1 cellular context compared by ENCODE assay signal in genomic region chr11:126185200-126186030, GRCh38.
TF ChIP-seq lines count a peak whose summit lies in the region.

No MANE protein-coding gene starts in this region.

TF ChIP-seq in HepG2, 621 proteins besides CTCF, POLR2A, EP300 and RAD21 (continued from another document and continues in another):
- TF ChIP-seq ARID5B (CRISPR knock-in tag; IDR thresholded peaks at IDR 0.05), result no peak
- no peak for TF ChIP-seq ZNF672 (CRISPR knock-in tag; IDR thresholded peaks at IDR 0.05)
- no peak for TF ChIP-seq HBP1 (CRISPR knock-in tag; IDR thresholded peaks at IDR 0.05; ENCODE audit: low read depth)
- no peak for TF ChIP-seq POLR2AphosphoS2 (IDR thresholded peaks at IDR 0.05; ENCODE audit: low read depth, low read length)
- TF ChIP-seq REST (IDR thresholded peaks at IDR 0.05; ENCODE audit: borderline replicate concordance in 1 of 2, low read depth in 1 of 2, low read length in 2 of 2), result no peak
- TF ChIP-seq ZFP62 (CRISPR knock-in tag; IDR thresholded peaks at IDR 0.05), result no peak
- TF ChIP-seq ZNF512 (CRISPR knock-in tag; IDR thresholded peaks at IDR 0.05), result no peak
- no peak for TF ChIP-seq ZBTB25 (CRISPR knock-in tag; IDR thresholded peaks at IDR 0.05)
- TF ChIP-seq GLMP (CRISPR knock-in tag; IDR thresholded peaks at IDR 0.05; ENCODE audit: borderline replicate concordance), result no peak
- TF ChIP-seq SALL1 (CRISPR knock-in tag; IDR thresholded peaks at IDR 0.05), result peak; percentile 52; the same call in 1 of the 2 replicates
- no peak for TF ChIP-seq NR2F1 (CRISPR knock-in tag; IDR thresholded peaks at IDR 0.05)
- TF ChIP-seq CHD2 (IDR thresholded peaks at IDR 0.05; ENCODE audit: low read depth, low read length), result no peak
- TF ChIP-seq RCOR2 (CRISPR knock-in tag; IDR thresholded peaks at IDR 0.05), result 0 out of 2 replicates have a peak, but pooled peaks have one; percentile 23
- no peak for TF ChIP-seq SKI (IDR thresholded peaks at IDR 0.05; ENCODE audit: partially characterized antibody)
- TF ChIP-seq FOXP1 (IDR thresholded peaks at IDR 0.05), result no peak
- TF ChIP-seq FOXP1 (CRISPR knock-in tag; IDR thresholded peaks at IDR 0.05), result no peak
- peak; percentile 73 for TF ChIP-seq PHF21A (CRISPR knock-in tag; IDR thresholded peaks at IDR 0.05)
- no peak for TF ChIP-seq CREM (IDR thresholded peaks at IDR 0.05)
- TF ChIP-seq CREM (CRISPR knock-in tag; IDR thresholded peaks at IDR 0.05), result no peak
- no peak for TF ChIP-seq NPAS2 (CRISPR knock-in tag; IDR thresholded peaks at IDR 0.05; ENCODE audit: borderline replicate concordance)
- TF ChIP-seq SMARCE1 (IDR thresholded peaks at IDR 0.05; ENCODE audit: borderline replicate concordance), result no peak
- TF ChIP-seq ZXDC (CRISPR knock-in tag; IDR thresholded peaks at IDR 0.05), result no peak
- no peak for TF ChIP-seq ZNF691 (CRISPR knock-in tag; IDR thresholded peaks at IDR 0.05; ENCODE audit: borderline replicate concordance, low read depth)
- peak; percentile 60; the same call in 1 of the 2 replicates for TF ChIP-seq FOXP4 (CRISPR knock-in tag; IDR thresholded peaks at IDR 0.05)
- TF ChIP-seq ZMAT3 (CRISPR knock-in tag; conservative IDR thresholded peaks at IDR 0.05), result no peak
- TF ChIP-seq ZNF839 (CRISPR knock-in tag; IDR thresholded peaks at IDR 0.05; ENCODE audit: borderline replicate concordance), result no peak
- TF ChIP-seq TEAD2 (CRISPR knock-in tag; IDR thresholded peaks at IDR 0.05), result no peak
- no peak for TF ChIP-seq ZNF772 (CRISPR knock-in tag; IDR thresholded peaks at IDR 0.05)
- no peak for TF ChIP-seq HOXA5 (CRISPR knock-in tag; IDR thresholded peaks at IDR 0.05)
- TF ChIP-seq ZNF687 (CRISPR knock-in tag; IDR thresholded peaks at IDR 0.05), result peak; percentile 71
- no peak for TF ChIP-seq FOXK2 (IDR thresholded peaks at IDR 0.05)
- TF ChIP-seq BATF2 (CRISPR knock-in tag; IDR thresholded peaks at IDR 0.05), result no peak
- TF ChIP-seq ERF (CRISPR knock-in tag; IDR thresholded peaks at IDR 0.05), result no peak
- TF ChIP-seq REPIN1 (CRISPR knock-in tag; IDR thresholded peaks at IDR 0.05; ENCODE audit: borderline replicate concordance, low read depth), result no peak
